In genomic region chr9:126652140-126652558, GRCh38 we compare ENCODE assay signal across 1 cellular context.
TF ChIP-seq lines count a peak whose summit lies in the region.

No MANE protein-coding gene starts in this region.

TF ChIP-seq in WTC11, 78 proteins besides CTCF, POLR2A, EP300 and RAD21 (continued from another document):
- TF ChIP-seq, protein P1, sequence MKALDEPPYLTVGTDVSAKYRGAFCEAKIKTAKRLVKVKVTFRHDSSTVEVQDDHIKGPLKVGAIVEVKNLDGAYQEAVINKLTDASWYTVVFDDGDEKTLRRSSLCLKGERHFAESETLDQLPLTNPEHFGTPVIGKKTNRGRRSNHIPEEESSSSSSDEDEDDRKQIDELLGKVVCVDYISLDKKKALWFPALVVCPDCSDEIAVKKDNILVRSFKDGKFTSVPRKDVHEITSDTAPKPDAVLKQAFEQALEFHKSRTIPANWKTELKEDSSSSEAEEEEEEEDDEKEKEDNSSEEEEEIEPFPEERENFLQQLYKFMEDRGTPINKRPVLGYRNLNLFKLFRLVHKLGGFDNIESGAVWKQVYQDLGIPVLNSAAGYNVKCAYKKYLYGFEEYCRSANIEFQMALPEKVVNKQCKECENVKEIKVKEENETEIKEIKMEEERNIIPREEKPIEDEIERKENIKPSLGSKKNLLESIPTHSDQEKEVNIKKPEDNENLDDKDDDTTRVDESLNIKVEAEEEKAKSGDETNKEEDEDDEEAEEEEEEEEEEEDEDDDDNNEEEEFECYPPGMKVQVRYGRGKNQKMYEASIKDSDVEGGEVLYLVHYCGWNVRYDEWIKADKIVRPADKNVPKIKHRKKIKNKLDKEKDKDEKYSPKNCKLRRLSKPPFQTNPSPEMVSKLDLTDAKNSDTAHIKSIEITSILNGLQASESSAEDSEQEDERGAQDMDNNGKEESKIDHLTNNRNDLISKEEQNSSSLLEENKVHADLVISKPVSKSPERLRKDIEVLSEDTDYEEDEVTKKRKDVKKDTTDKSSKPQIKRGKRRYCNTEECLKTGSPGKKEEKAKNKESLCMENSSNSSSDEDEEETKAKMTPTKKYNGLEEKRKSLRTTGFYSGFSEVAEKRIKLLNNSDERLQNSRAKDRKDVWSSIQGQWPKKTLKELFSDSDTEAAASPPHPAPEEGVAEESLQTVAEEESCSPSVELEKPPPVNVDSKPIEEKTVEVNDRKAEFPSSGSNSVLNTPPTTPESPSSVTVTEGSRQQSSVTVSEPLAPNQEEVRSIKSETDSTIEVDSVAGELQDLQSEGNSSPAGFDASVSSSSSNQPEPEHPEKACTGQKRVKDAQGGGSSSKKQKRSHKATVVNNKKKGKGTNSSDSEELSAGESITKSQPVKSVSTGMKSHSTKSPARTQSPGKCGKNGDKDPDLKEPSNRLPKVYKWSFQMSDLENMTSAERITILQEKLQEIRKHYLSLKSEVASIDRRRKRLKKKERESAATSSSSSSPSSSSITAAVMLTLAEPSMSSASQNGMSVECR (CRISPR knock-in tag; IDR thresholded peaks at IDR 0.05; ENCODE audit: borderline replicate concordance): no peak
- TF ChIP-seq GABPB1 (CRISPR knock-in tag; IDR thresholded peaks at IDR 0.05) (no peak), RORB (CRISPR knock-in tag; IDR thresholded peaks at IDR 0.05) (no peak), MXD4 (CRISPR knock-in tag; IDR thresholded peaks at IDR 0.05; ENCODE audit: borderline replicate concordance) (no peak)
